In the genomic region with DNA sequence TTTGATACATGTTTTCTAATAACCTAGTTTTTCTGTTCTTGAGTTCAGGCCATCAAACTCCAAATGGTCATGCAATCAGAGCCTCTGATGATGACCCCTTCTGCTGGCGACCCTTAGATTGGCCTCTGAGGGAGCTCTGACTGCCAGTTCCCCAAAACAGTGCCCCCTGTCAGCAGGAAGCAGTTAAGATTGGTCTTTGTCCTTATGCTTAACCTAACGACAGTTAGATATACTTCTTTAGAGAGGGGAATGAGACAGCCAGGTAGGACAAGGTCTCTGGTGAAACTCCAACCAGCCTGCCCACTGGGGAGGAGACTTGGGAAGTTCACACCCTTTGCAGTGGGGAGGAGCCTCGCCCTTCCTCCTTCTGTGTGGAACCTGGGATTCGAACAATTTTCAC, we compare ENCODE assay signal across 21 cellular contexts.
DNase-seq lines count a peak whose midpoint lies in the region; ATAC-seq, FAIRE-seq and TF ChIP-seq lines count a peak whose summit lies in the region.
"Had no signal": no experiment of that assay in that cellular context is flagged by ENCODE, and none has a peak within 500 bp of the region (broad histone marks: within the 10 kb centered on the region; RNA-seq: fewer than 3 reads in every experiment).

No MANE protein-coding gene starts in this region.

- BruUV-seq in A673 (replicated peaks; lab: Mats Ljungman, UMichigan) (no TSS peak), HCT116 (replicated peaks; lab: Mats Ljungman, UMichigan) (no TSS peak)

- no peaks in the 10 kb centered on the region for H3K9me2 ChIP-seq in HCT116 (ENCODE audit: insufficient read depth)

- RAD21 ChIA-PET in HCT116 (lab: Charles Lee; ENCODE audit: low non-redundant PET in 1 of 2, low total read pairs in 2 of 2, uncharacterized antibody in 2 of 2, unreplicated experiment in 2 of 2) = no interaction called here

- dilution Hi-C loops in keratinocyte (cut with MboI; ENCODE audit: extremely low pct_ligation_motif_present, low sequenced_read_pairs) = no loop called here

- H3K4me2 ChIP-seq in HCT116 (ENCODE audit: low read length) (no peak overlapping the region), keratinocyte (ENCODE audit: control insufficient read depth, extremely low read depth, insufficient read depth, low read depth, low read length) (peak overlapping the region; percentile 19)
- H3K4me2 ChIP-seq: BLaER1, KMS-11 had no signal

- H3K27ac ChIP-seq in A673 (ENCODE audit: low read depth, low read length, poor library complexity, severe bottlenecking) (no peak overlapping the region), HCT116 (ENCODE audit: low read depth, low read length) (no peak overlapping the region), keratinocyte (ENCODE audit: control insufficient read depth, insufficient read depth, low read length) (no peak overlapping the region)
- H3K27ac ChIP-seq: BLaER1, KMS-11 had no signal

- intact Hi-C loops in A673 (cut with micrococcal nuclease; ENCODE audit: unreplicated experiment) (no loop called here), HCT116 (cut with micrococcal nuclease) (no loop called here)

- DNase-seq in A673 (ENCODE audit: low spot score) (no peak), HCT116 (ENCODE audit: low read depth, low spot score) (no peak), SK-MEL-5 (ENCODE audit: low read depth, low spot score) (peak; percentile 17), keratinocyte (ENCODE audit: low read depth, low spot score) (no peak), foreskin melanocyte (no peak)
- DNase-seq in stimulated activated CD4-positive, alpha-beta T cell treated with anti-CD3 and anti-CD28 coated beads, Interleukin-2, amount 100 ng/mL, for 24 hours = no peak
- DNase-seq: CD8-positive, alpha-beta memory T cell; MG63; NCI-H1048; NCI-H1436; NCI-H1930; NCI-H2171; NCI-H526; OCI-M1; SIG-M5 had no signal

- H3K4me3 ChIP-seq in A673 (ENCODE audit: low read depth, low read length, poor library complexity, severe bottlenecking) = no peak overlapping the region
- H3K4me3 ChIP-seq in HCT116 (replicated peaks in 1 of 2; ENCODE audit: low read depth in 1 of 2, low read length in 2 of 2) = no peak overlapping the region
- no peak overlapping the region for H3K4me3 ChIP-seq in keratinocyte (ENCODE audit: control insufficient read depth in 2 of 3, extremely low read depth in 1 of 3, insufficient read depth in 2 of 3, low read depth in 1 of 3, low read length in 3 of 3)
- H3K4me3 ChIP-seq: BLaER1, MG63 had no signal

- no peak for TF ChIP-seq POLR2A in HCT116 (IDR thresholded peaks at IDR 0.05; ENCODE audit: borderline replicate concordance, extremely low read depth, insufficient read depth, insufficient read length)

- in situ Hi-C loops in SK-MEL-5 (cut with HindIII; ENCODE audit: low pct_unique_long_range_greater_than_20kb, low sequenced_read_pairs) = no loop called here

- no peaks in the 10 kb centered on the region for H3K79me2 ChIP-seq in HCT116 (ENCODE audit: insufficient read depth, low read length)
- H3K79me2 ChIP-seq in keratinocyte (ENCODE audit: control insufficient read depth, insufficient read depth, low read length) = no peaks in the 10 kb centered on the region

- FAIRE-seq in keratinocyte (lab: Jason Lieb, UNC) = peak; percentile 5
- FAIRE-seq: A204.1, H54 had no signal

- no peak overlapping the region for H2AFZ ChIP-seq in HCT116 (ENCODE audit: low read depth, low read length, poor library complexity, severe bottlenecking)
- no peak overlapping the region for H2AFZ ChIP-seq in keratinocyte (ENCODE audit: control insufficient read depth, low read length)

- H3K27me3 ChIP-seq in A673 (replicated peaks; ENCODE audit: insufficient read depth, low read depth, low read length, poor library complexity) (no peaks in the 10 kb centered on the region), HCT116 (ENCODE audit: insufficient read depth, low read length) (peaks cover 27% of the 10 kb centered on the region), keratinocyte (ENCODE audit: control insufficient read depth, extremely low read depth, insufficient read depth, low read length) (no peaks in the 10 kb centered on the region)
- H3K27me3 ChIP-seq: BLaER1, MG63 had no signal

- no peaks in the 10 kb centered on the region for H3K4me1 ChIP-seq in A673 (ENCODE audit: insufficient read depth, low read length, poor library complexity, severe bottlenecking)
- H3K4me1 ChIP-seq in HCT116 (ENCODE audit: control insufficient read depth in 1 of 2, insufficient read depth in 2 of 2, low read length in 2 of 2) = no peaks in the 10 kb centered on the region
- peaks cover 46% of the 10 kb centered on the region for H3K4me1 ChIP-seq in keratinocyte (ENCODE audit: control insufficient read depth, extremely low read depth, insufficient read depth, low read length)
- H3K4me1 ChIP-seq: BLaER1 had no signal

- CTCF ChIA-PET in A673 (lab: Charles Lee) = interaction anchor here (0.7 kb wide), 1 partner anchor 210 kb away, joined by 3 read pairs; no protein-coding TSS in a partner anchor
- CTCF ChIA-PET in HCT116 (lab: Charles Lee) = interaction anchor here (0.8 to 1.2 kb wide), 2 partner anchors 10 to 957 kb away, joined by 3 read pairs; no protein-coding TSS in a partner anchor

- H3K9me3 ChIP-seq in A673 (ENCODE audit: low read depth, low read length, poor library complexity, severe bottlenecking) (no peaks in the 10 kb centered on the region), HCT116 (ENCODE audit: control insufficient read depth in 1 of 2, insufficient read depth in 1 of 2, low read depth in 1 of 2, low read length in 2 of 2) (0 out of 4 replicates have a peak, but pooled peaks cover 0 to 2% of the 10 kb centered on the region in 2 experiments), keratinocyte (ENCODE audit: control insufficient read depth, low read depth, low read length) (peaks cover 4% of the 10 kb centered on the region)
- H3K9me3 ChIP-seq: MG63 had no signal

- H3K36me3 ChIP-seq in A673 (ENCODE audit: insufficient read depth, low read length, poor library complexity, severe bottlenecking) (no peaks in the 10 kb centered on the region), HCT116 (ENCODE audit: control insufficient read depth in 1 of 2, insufficient read depth in 2 of 2, low read length in 2 of 2) (no peaks in the 10 kb centered on the region), keratinocyte (ENCODE audit: control insufficient read depth in 2 of 2, extremely low read depth in 1 of 2, insufficient read depth in 2 of 2, low read length in 2 of 2) (no peaks in the 10 kb centered on the region)
- H3K36me3 ChIP-seq: BLaER1, MG63 had no signal

- POLR2A ChIA-PET in A673 (lab: Charles Lee; ENCODE audit: low non-redundant PET) = no interaction called here
- POLR2A ChIA-PET in HCT116 (lab: Charles Lee) = no interaction called here

- TF ChIP-seq RAD21 in HCT116 (IDR thresholded peaks at IDR 0.05; ENCODE audit: low read depth) = 0 out of 2 replicates have a peak, but pooled peaks have one; percentile 4

- 0 out of 2 replicates have a peak, but pooled peaks have one; percentile 23 for TF ChIP-seq CTCF in A673 (conservative IDR thresholded peaks at IDR 0.05; ENCODE audit: low read depth, low read length)
- peak in 2 of 3 experiments; percentile 23 to 27; a peak in 3 of 6 replicates for TF ChIP-seq CTCF in HCT116 (IDR thresholded peaks at IDR 0.05 in 2 of 3, conservative IDR thresholded peaks at IDR 0.05 in 1 of 3; ENCODE audit: borderline replicate concordance in 1 of 3, insufficient read depth in 1 of 3, low read depth in 2 of 3, low read length in 2 of 3)
- TF ChIP-seq CTCF in keratinocyte (optimal IDR thresholded peaks at IDR 0.05 in 1 of 3, IDR thresholded peaks at IDR 0.05 in 1 of 3, conservative IDR thresholded peaks at IDR 0.05 in 1 of 3; ENCODE audit: extremely low read depth in 1 of 3, insufficient read depth in 2 of 3, low read length in 3 of 3) = no peak

- ATAC-seq in HCT116 = peak; percentile 52; the same call in 1 of the 2 replicates
- no peak for ATAC-seq in HG03442 (IDR thresholded peaks at IDR 0.05; ENCODE audit: unreplicated experiment)
- ATAC-seq in GM18498 (IDR thresholded peaks at IDR 0.05; ENCODE audit: unreplicated experiment) = no peak

- H4K20me1 ChIP-seq in HCT116 (ENCODE audit: insufficient read depth) (no peaks in the 10 kb centered on the region), keratinocyte (ENCODE audit: control insufficient read depth, extremely low read depth, insufficient read depth, low read length) (no peaks in the 10 kb centered on the region)
- H4K20me1 ChIP-seq: BLaER1 had no signal

- no peaks in the 10 kb centered on the region for H3K9me1 ChIP-seq in keratinocyte (ENCODE audit: control insufficient read depth, extremely low read depth, insufficient read depth, low read length)

- no peak overlapping the region for H3K9ac ChIP-seq in HCT116 (ENCODE audit: low read length)
- no peak overlapping the region for H3K9ac ChIP-seq in keratinocyte (ENCODE audit: control insufficient read depth, extremely low read depth, insufficient read depth, low read length)
- H3K9ac ChIP-seq: BLaER1, KMS-11 had no signal

TF ChIP-seq in HCT116, 20 proteins besides CTCF, POLR2A, EP300 and RAD21:
- TF ChIP-seq ELF1 (IDR thresholded peaks at IDR 0.05; ENCODE audit: borderline replicate concordance, low read depth) = no peak
- no peak for TF ChIP-seq SIN3A (IDR thresholded peaks at IDR 0.05; ENCODE audit: low read depth)
- TF ChIP-seq YY1 (IDR thresholded peaks at IDR 0.05; ENCODE audit: extremely low read depth, insufficient replicate concordance, low read depth, low read length) = no peak
- TF ChIP-seq ZNF274 (IDR thresholded peaks at IDR 0.05; ENCODE audit: low read depth, low read length) = no peak
- no peak for TF ChIP-seq CBX3 (IDR thresholded peaks at IDR 0.05; ENCODE audit: low read depth)
- no peak for TF ChIP-seq EZH2 (IDR thresholded peaks at IDR 0.05)

Comparison
In these comparisons a context has a peak if more than half of its experiments do, and no peak if none do; other contexts are left out.
1. CTCF ChIP-seq: peak in A673 (single experiment) and HCT116 (2 of 3); none in keratinocyte (0 of 3).